In the genomic region with DNA sequence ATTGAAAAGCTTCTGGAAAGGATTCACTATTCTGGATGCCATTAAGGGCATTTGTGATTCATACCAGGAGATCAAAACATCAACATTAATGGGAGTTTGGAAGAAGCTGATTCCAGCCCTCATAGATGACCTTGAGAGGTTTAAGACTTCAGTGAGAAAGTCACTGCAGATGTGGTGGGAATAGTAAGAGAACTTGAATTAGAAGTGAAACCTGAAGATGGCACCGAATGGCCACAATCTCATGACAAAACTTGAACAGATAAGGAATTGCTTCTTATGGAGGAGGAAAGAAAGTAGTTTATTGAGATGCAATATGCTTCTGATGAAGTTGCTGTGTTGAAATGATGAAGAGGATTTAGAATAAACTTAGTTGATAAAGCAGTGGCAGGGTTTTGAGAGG, we compare ENCODE assay signal across 10 cellular contexts.
A peak's percentile ranks its signal among the peaks of the same experiment; 100 is the strongest.
DNase-seq lines count a peak whose midpoint lies in the region; ATAC-seq lines count a peak whose summit lies in the region.
"Had no signal": no experiment of that assay in that cellular context is flagged by ENCODE, and none has a peak within 500 bp of the region (broad histone marks: within the 10 kb centered on the region; RNA-seq: fewer than 3 reads in every experiment).

No MANE protein-coding gene starts in this region.

- ATAC-seq in GM19043 (IDR thresholded peaks at IDR 0.05; ENCODE audit: low read depth, unreplicated experiment) (peak; percentile 33), HG03095 (IDR thresholded peaks at IDR 0.05; ENCODE audit: unreplicated experiment) (peak; percentile 32), left lobe of liver (no peak)
- peak; percentile 23 for ATAC-seq in activated T-helper 17 cell treated with anti-CD3 and anti-CD28 coated beads, Interleukin-2, amount 50 U/mL, for 72 hours (replicated peaks)

- no peak overlapping the region for H3K4ac ChIP-seq in mesenchymal stem cell (ENCODE audit: low read depth in 1 of 2, low read length in 2 of 2)

- peaks cover 21% of the 10 kb centered on the region for H3K4me1 ChIP-seq in CD8-positive, alpha-beta memory T cell (ENCODE audit: insufficient read depth, low read length)
- H3K4me1 ChIP-seq in mesenchymal stem cell (ENCODE audit: control insufficient read depth, insufficient read depth, low read depth, low read length) = peaks cover 2% of the 10 kb centered on the region

- H3K4me2 ChIP-seq in mesenchymal stem cell (ENCODE audit: low read length, poor library complexity, severe bottlenecking) = no peak overlapping the region

- H3K4me1 Mint-ChIP-seq in CD8-positive, alpha-beta memory T cell = peaks cover 23 to 34% (median 26%) of the 10 kb centered on the region in 3 donors
- peaks cover 23% of the 10 kb centered on the region for H3K4me1 Mint-ChIP-seq in activated T-helper 17 cell treated with anti-CD3 and anti-CD28 coated beads, Interleukin-2, amount 50 U/mL, for 72 hours
- H3K4me1 Mint-ChIP-seq: CD14-positive monocyte had no signal

- no peak overlapping the region for H3K27ac ChIP-seq in CD8-positive, alpha-beta memory T cell (ENCODE audit: low read depth, low read length)
- H3K27ac ChIP-seq in mesenchymal stem cell (ENCODE audit: low read length, poor library complexity, severe bottlenecking) = no peak overlapping the region

- no peaks in the 10 kb centered on the region for H3K9me3 Mint-ChIP-seq in CD8-positive, alpha-beta memory T cell
- peaks cover 8% of the 10 kb centered on the region for H3K9me3 Mint-ChIP-seq in activated T-helper 17 cell treated with anti-CD3 and anti-CD28 coated beads, Interleukin-2, amount 50 U/mL, for 72 hours

- no peaks in the 10 kb centered on the region for H3K27me3 ChIP-seq in CD8-positive, alpha-beta memory T cell (ENCODE audit: insufficient read depth, low read length, poor library complexity, severe bottlenecking)
- H3K27me3 ChIP-seq in mesenchymal stem cell (ENCODE audit: control insufficient read depth in 1 of 2, insufficient read depth in 1 of 2, low read length in 2 of 2) = peaks cover 0 to 20% of the 10 kb centered on the region in 2 experiments

- no peak overlapping the region for H2BK12ac ChIP-seq in mesenchymal stem cell (ENCODE audit: low read length in 2 of 2)

- no peak overlapping the region for H3K14ac ChIP-seq in mesenchymal stem cell (ENCODE audit: low read length in 2 of 2)

- H3K9ac ChIP-seq in mesenchymal stem cell (ENCODE audit: low read length) = no peak overlapping the region

- CTCF ChIA-PET in CD8-positive, alpha-beta memory T cell (lab: Charles Lee) = interaction anchor here (1.0 kb wide), 1 partner anchor 11 kb away, joined by 3 read pairs; no protein-coding TSS in a partner anchor

- H2BK15ac ChIP-seq in mesenchymal stem cell (ENCODE audit: low read depth, poor library complexity, severe bottlenecking) = no peak overlapping the region

- no peaks in the 10 kb centered on the region for H3K36me3 ChIP-seq in CD8-positive, alpha-beta memory T cell (ENCODE audit: insufficient read depth, low read length)
- no peaks in the 10 kb centered on the region for H3K36me3 ChIP-seq in mesenchymal stem cell (ENCODE audit: control insufficient read depth in 1 of 2, insufficient read depth in 2 of 2, low read depth in 1 of 2, low read length in 2 of 2)

- no peak overlapping the region for H2AK5ac ChIP-seq in mesenchymal stem cell (ENCODE audit: low read length, severe bottlenecking)

- no peak overlapping the region for H3K23ac ChIP-seq in mesenchymal stem cell (ENCODE audit: low read length in 2 of 2)

- H3K4me3 ChIP-seq in CD8-positive, alpha-beta memory T cell (ENCODE audit: low read length) = peak overlapping the region; percentile 48
- H3K4me3 ChIP-seq in mesenchymal stem cell (ENCODE audit: insufficient read depth in 1 of 2, low read depth in 1 of 2, low read length in 2 of 2) = no peak overlapping the region

- H3K36me3 Mint-ChIP-seq in CD8-positive, alpha-beta memory T cell = no peaks in the 10 kb centered on the region
- no peaks in the 10 kb centered on the region for H3K36me3 Mint-ChIP-seq in activated T-helper 17 cell treated with anti-CD3 and anti-CD28 coated beads, Interleukin-2, amount 50 U/mL, for 72 hours (ENCODE audit: low read depth)
- H3K36me3 Mint-ChIP-seq: CD14-positive monocyte had no signal

- no peak overlapping the region for H4K8ac ChIP-seq in mesenchymal stem cell (ENCODE audit: low read length)

- no peak for DNase-seq in CD8-positive, alpha-beta memory T cell
- DNase-seq in GF-D8 (lab: John Stamatoyannopoulos, UW) (no peak), GM03348 (ENCODE audit: low spot score) (no peak), left lobe of liver (ENCODE audit: low spot score) (no peak), mesenchymal stem cell (no peak)
- DNase-seq: NCI-H510A treated with DMSO at 0.1 percent for 48 hours had no signal

- no peaks in the 10 kb centered on the region for H3K79me1 ChIP-seq in mesenchymal stem cell (replicated peaks; ENCODE audit: low read length, poor library complexity, severe bottlenecking)

- H2BK5ac ChIP-seq in mesenchymal stem cell (ENCODE audit: low read depth, low read length, poor library complexity, severe bottlenecking) = no peak overlapping the region

- H3K27ac Mint-ChIP-seq in CD8-positive, alpha-beta memory T cell = peak overlapping the region; percentile 61 to 91 (median 87)
- H3K27ac Mint-ChIP-seq in activated T-helper 17 cell treated with anti-CD3 and anti-CD28 coated beads, Interleukin-2, amount 50 U/mL, for 72 hours = peak overlapping the region; percentile 55
- H3K27ac Mint-ChIP-seq: CD14-positive monocyte had no signal

- no peak overlapping the region for H3K18ac ChIP-seq in mesenchymal stem cell (ENCODE audit: low read depth in 1 of 2, low read length in 2 of 2)

- no peak overlapping the region for H4K91ac ChIP-seq in mesenchymal stem cell (ENCODE audit: low read length)

- peak overlapping the region; percentile 72 to 88 (median 81) for H3K4me3 Mint-ChIP-seq in CD8-positive, alpha-beta memory T cell
- peak overlapping the region; percentile 71 for H3K4me3 Mint-ChIP-seq in activated T-helper 17 cell treated with anti-CD3 and anti-CD28 coated beads, Interleukin-2, amount 50 U/mL, for 72 hours
- H3K4me3 Mint-ChIP-seq: CD14-positive monocyte had no signal

- H3K27me3 Mint-ChIP-seq in CD8-positive, alpha-beta memory T cell = peaks cover 0 to 1% of the 10 kb centered on the region in 2 donors
- H3K27me3 Mint-ChIP-seq in activated T-helper 17 cell treated with anti-CD3 and anti-CD28 coated beads, Interleukin-2, amount 50 U/mL, for 72 hours = no peaks in the 10 kb centered on the region

- WGBS in mesenchymal stem cell = 86% methylated on average over 1 of the region's 1 CpG

- POLR2A ChIA-PET in CD8-positive, alpha-beta memory T cell (lab: Charles Lee) = interaction anchor here (1.2 kb wide), 1 partner anchor 339 kb away, joined by 3 read pairs; no protein-coding TSS in a partner anchor

- H2AFZ ChIP-seq in mesenchymal stem cell (ENCODE audit: low read depth, low read length) = no peak overlapping the region

- H3K9me3 ChIP-seq in CD8-positive, alpha-beta memory T cell (ENCODE audit: low read length) = no peaks in the 10 kb centered on the region
- no peaks in the 10 kb centered on the region for H3K9me3 ChIP-seq in mesenchymal stem cell (ENCODE audit: control insufficient read depth, low read length)

- no peak overlapping the region for H2BK120ac ChIP-seq in mesenchymal stem cell (ENCODE audit: low read depth, low read length)
